ENCODE assay signal across 19 cellular contexts in genomic region chr10:112728118-112728963, GRCh38.
DNase-seq lines count a peak whose midpoint lies in the region; ATAC-seq and TF ChIP-seq lines count a peak whose summit lies in the region.
"Had no signal": no experiment of that assay in that cellular context is flagged by ENCODE, and none has a peak within 500 bp of the region (broad histone marks: within the 10 kb centered on the region; RNA-seq: fewer than 3 reads in every experiment).

No MANE protein-coding gene starts in this region.

- intact Hi-C loops in tibial artery (cut with DNase I; ENCODE audit: low total_unique reads) (no loop called here), left ventricle myocardium superior (cut with micrococcal nuclease) (loop anchor here (10.0 kb wide), 2 partner anchors 396 to 656 kb away; no protein-coding TSS in a partner anchor)

- no peaks in the 10 kb centered on the region for H3K36me3 Mint-ChIP-seq in neural progenitor cell

- H3K27me3 Mint-ChIP-seq in neural progenitor cell (ENCODE audit: insufficient read depth, low read depth) = no peaks in the 10 kb centered on the region
- H3K27me3 Mint-ChIP-seq: CD4-positive, CD25-positive, alpha-beta regulatory T cell; IgD-negative memory B cell had no signal

- H3K27me3 ChIP-seq in HUES48 (ENCODE audit: control insufficient read depth, insufficient read depth, low read length) (no peaks in the 10 kb centered on the region), hepatocyte (no peaks in the 10 kb centered on the region), neural progenitor cell (no peaks in the 10 kb centered on the region), tibial artery (no peaks in the 10 kb centered on the region)
- H3K27me3 ChIP-seq: BE2C had no signal

- TF ChIP-seq CTCF in hepatocyte (IDR thresholded peaks at IDR 0.05; ENCODE audit: poor library complexity) (no peak), neural progenitor cell (IDR thresholded peaks at IDR 0.05) (no peak), tibial artery (IDR thresholded peaks at IDR 0.05) (no peak)

- peaks cover 46% of the 10 kb centered on the region for H3K4me1 Mint-ChIP-seq in neural progenitor cell
- H3K4me1 Mint-ChIP-seq: CD4-positive, CD25-positive, alpha-beta regulatory T cell had no signal

- no peak overlapping the region for H3K9ac ChIP-seq in HUES48 (ENCODE audit: low read depth, low read length)
- H3K9ac ChIP-seq in neural progenitor cell = no peak overlapping the region

- H3K9me3 Mint-ChIP-seq in neural progenitor cell = no peaks in the 10 kb centered on the region
- H3K9me3 Mint-ChIP-seq: CD4-positive, CD25-positive, alpha-beta regulatory T cell; IgD-negative memory B cell had no signal

- ATAC-seq in GM18909 (IDR thresholded peaks at IDR 0.05; ENCODE audit: poor library complexity, unreplicated experiment) (peak; percentile 8), HG03571 (IDR thresholded peaks at IDR 0.05; ENCODE audit: unreplicated experiment) (no peak), left ventricle myocardium superior (no peak), HG02798 (IDR thresholded peaks at IDR 0.05; ENCODE audit: poor library complexity, unreplicated experiment) (no peak)

- no peaks in the 10 kb centered on the region for H3K9me2 ChIP-seq in hepatocyte (replicated peaks; ENCODE audit: insufficient read depth)

- no peak for DNase-seq in hepatocyte (ENCODE audit: low spot score)
- no peak for DNase-seq in neural progenitor cell (ENCODE audit: low spot score)
- no peak for DNase-seq in tibial artery
- no peak for DNase-seq in left ventricle myocardium superior
- DNase-seq: BE2C; CD4-positive, CD25-positive, alpha-beta regulatory T cell; Karpas-422; NCI-H1436; NCI-H2029 treated with DMSO at 0.1 percent for 48 hours; NCI-H2171 treated with DMSO at 0.1 percent for 48 hours; NCI-H446 treated with DMSO at 0.1 percent for 48 hours; Right ventricle myocardium superior; SW 1271 had no signal

- H3K27ac ChIP-seq in HUES48 (ENCODE audit: low read depth, low read length) (peak overlapping the region; percentile 64), hepatocyte (peak overlapping the region; percentile 88), neural progenitor cell (no peak overlapping the region), tibial artery (no peak overlapping the region)

- H2AFZ ChIP-seq in hepatocyte = no peak overlapping the region
- no peak overlapping the region for H2AFZ ChIP-seq in neural progenitor cell (replicated peaks)

- WGBS in hepatocyte (ENCODE audit: low lambda C conversion rate, missing lambda C conversion rate) = 55% methylated on average over 5 of the region's 5 CpGs

- H3K9me3 ChIP-seq in HUES48 (ENCODE audit: control insufficient read depth, insufficient read depth, low read length) (no peaks in the 10 kb centered on the region), hepatocyte (ENCODE audit: low read depth) (no peaks in the 10 kb centered on the region), neural progenitor cell (ENCODE audit: low read depth) (peaks cover 4% of the 10 kb centered on the region), tibial artery (no peaks in the 10 kb centered on the region)
- H3K9me3 ChIP-seq: BE2C, HAP-1 had no signal

- H3K4me2 ChIP-seq in hepatocyte (peak overlapping the region; percentile 59), neural progenitor cell (peak overlapping the region; percentile 19)

- no peak overlapping the region for H3K4me3 ChIP-seq in HUES48 (ENCODE audit: low read depth, low read length)
- H3K4me3 ChIP-seq in hepatocyte = no peak overlapping the region
- no peak overlapping the region for H3K4me3 ChIP-seq in neural progenitor cell
- no peak overlapping the region for H3K4me3 ChIP-seq in tibial artery
- H3K4me3 ChIP-seq: HAP-1 had no signal

- H3K4me1 ChIP-seq in HUES48 (ENCODE audit: control insufficient read depth, insufficient read depth, low read length) (peaks cover 43% of the 10 kb centered on the region), hepatocyte (ENCODE audit: insufficient read depth) (peaks cover 56% of the 10 kb centered on the region), neural progenitor cell (peaks cover 46% of the 10 kb centered on the region), tibial artery (peaks cover 0 to 6% (median 0%) of the 10 kb centered on the region in 4 donors)
- H3K4me1 ChIP-seq: BE2C had no signal

- H4K20me1 ChIP-seq in hepatocyte (ENCODE audit: insufficient read depth, poor library complexity, severe bottlenecking) = no peaks in the 10 kb centered on the region
- H4K20me1 ChIP-seq in neural progenitor cell (ENCODE audit: low read depth) = peaks cover 8% of the 10 kb centered on the region

- no peak overlapping the region for H3K27ac Mint-ChIP-seq in neural progenitor cell
- H3K27ac Mint-ChIP-seq: CD4-positive, CD25-positive, alpha-beta regulatory T cell; IgD-negative memory B cell had no signal

- H3K79me2 ChIP-seq in hepatocyte (no peaks in the 10 kb centered on the region), neural progenitor cell (ENCODE audit: low read depth) (no peaks in the 10 kb centered on the region)

- no peak overlapping the region for H3K4me3 Mint-ChIP-seq in neural progenitor cell
- H3K4me3 Mint-ChIP-seq: CD4-positive, CD25-positive, alpha-beta regulatory T cell; IgD-negative memory B cell had no signal

- peaks cover 18% of the 10 kb centered on the region for H3F3A ChIP-seq in neural progenitor cell (ENCODE audit: low read depth)

- H3K36me3 ChIP-seq in HUES48 (ENCODE audit: control insufficient read depth, insufficient read depth, low read length) = no peaks in the 10 kb centered on the region
- H3K36me3 ChIP-seq in hepatocyte (replicated peaks; ENCODE audit: insufficient read depth, low read depth) = no peaks in the 10 kb centered on the region
- no peaks in the 10 kb centered on the region for H3K36me3 ChIP-seq in neural progenitor cell
- H3K36me3 ChIP-seq in tibial artery = no peaks in the 10 kb centered on the region
- H3K36me3 ChIP-seq: BE2C, HAP-1 had no signal

Comparison
In these comparisons a context has a peak if more than half of its experiments do, and no peak if none do; other contexts are left out.
1. H3K27ac ChIP-seq: peak in HUES48 (single experiment) and hepatocyte (single experiment); none in neural progenitor cell (single experiment) and tibial artery (0 of 2).